23 cellular contexts compared by ENCODE assay signal in the genomic region with DNA sequence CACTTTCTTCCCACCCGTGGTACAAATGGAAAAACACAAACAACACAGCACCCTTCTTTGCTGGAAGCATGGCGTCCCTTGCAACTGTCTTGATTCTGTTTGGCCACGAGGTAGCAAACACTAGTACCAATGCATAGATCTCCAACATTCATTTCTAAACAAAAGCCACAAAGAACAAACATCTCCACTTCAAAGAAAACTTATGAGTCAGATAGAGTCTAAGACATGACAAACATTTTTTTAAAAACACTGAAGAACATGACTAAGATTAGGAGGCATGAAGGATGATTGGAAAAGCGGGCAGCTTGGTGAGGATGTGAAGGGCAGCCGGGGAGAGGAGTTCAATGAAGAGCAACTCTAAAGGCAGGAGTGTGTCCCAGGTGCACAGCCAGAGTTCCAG.
DNase-seq lines count a peak whose midpoint lies in the region; FAIRE-seq and TF ChIP-seq lines count a peak whose summit lies in the region.
"Had no signal": no experiment of that assay in that cellular context is flagged by ENCODE, and none has a peak within 500 bp of the region (broad histone marks: within the 10 kb centered on the region; RNA-seq: fewer than 3 reads in every experiment).

No MANE protein-coding gene starts in this region.

- in situ Hi-C loops in G401 (cut with HindIII; ENCODE audit: low sequenced_read_pairs): no loop called here

- no peak overlapping the region for H3K4me2 ChIP-seq in astrocyte (ENCODE audit: low read length)
- H3K4me2 ChIP-seq: BLaER1, smooth muscle cell had no signal

- H3K79me2 ChIP-seq in astrocyte (ENCODE audit: insufficient read depth, low read length): no peaks in the 10 kb centered on the region

- TF ChIP-seq CTCF in HFFc6 (IDR thresholded peaks at IDR 0.05): no peak
- TF ChIP-seq CTCF in astrocyte (IDR thresholded peaks at IDR 0.05; ENCODE audit: insufficient read depth, low read depth, low read length): no peak
- TF ChIP-seq CTCF in GM10248 (IDR thresholded peaks at IDR 0.05; ENCODE audit: control extremely low read depth, extremely low read depth, low read depth, missing control alignments): no peak

- peaks cover 3% of the 10 kb centered on the region for H3K4me1 ChIP-seq in astrocyte (ENCODE audit: insufficient read depth, low read length)
- H3K4me1 ChIP-seq: BLaER1 had no signal

- no peak overlapping the region for H3K9ac ChIP-seq in astrocyte (ENCODE audit: low read length)
- H3K9ac ChIP-seq: BLaER1 had no signal

- H3K27ac ChIP-seq in astrocyte (ENCODE audit: low read depth, low read length): no peak overlapping the region
- H3K27ac ChIP-seq: BLaER1 had no signal

- H4K20me1 ChIP-seq in astrocyte (ENCODE audit: insufficient read depth, low read length): no peaks in the 10 kb centered on the region
- H4K20me1 ChIP-seq: BLaER1 had no signal

- peaks cover 4% of the 10 kb centered on the region for H3K27me3 ChIP-seq in astrocyte (ENCODE audit: insufficient read depth, low read length)
- H3K27me3 ChIP-seq: BLaER1 had no signal

- FAIRE-seq in astrocyte (lab: Jason Lieb, UNC): peak; percentile 84
- FAIRE-seq: HTR-8/SVneo had no signal

- CTCF ChIA-PET in GM10248 (lab: Yijun Ruan, JAX): no interaction called here

- H3K9me3 Mint-ChIP-seq in HFFc6 (no peaks in the 10 kb centered on the region), astrocyte (ENCODE audit: unreplicated experiment) (no peaks in the 10 kb centered on the region)
- H3K9me3 Mint-ChIP-seq: central memory CD8-positive, alpha-beta T cell had no signal

- H3K27ac Mint-ChIP-seq in HFFc6 (no peak overlapping the region), astrocyte (ENCODE audit: unreplicated experiment) (no peak overlapping the region)
- H3K27ac Mint-ChIP-seq: activated naive CD4-positive, alpha-beta T cell treated with anti-CD3 and anti-CD28 coated beads, Interleukin-2, amount 50 U/mL, for 72 hours; mesothelial cell of epicardium; nephron progenitor cell; progenitor cell of endocrine pancreas had no signal

- H3K36me3 Mint-ChIP-seq in HFFc6 (ENCODE audit: low read depth) (no peaks in the 10 kb centered on the region), astrocyte (ENCODE audit: low read depth, unreplicated experiment) (no peaks in the 10 kb centered on the region)
- H3K36me3 Mint-ChIP-seq: activated naive CD4-positive, alpha-beta T cell treated with anti-CD3 and anti-CD28 coated beads, Interleukin-2, amount 50 U/mL, for 72 hours; mesothelial cell of epicardium had no signal

- POLR2A ChIA-PET in GM10248 (lab: Yijun Ruan, JAX): no interaction called here

- no peak overlapping the region for H3K4me3 Mint-ChIP-seq in HFFc6
- H3K4me3 Mint-ChIP-seq in astrocyte (ENCODE audit: unreplicated experiment): no peak overlapping the region
- H3K4me3 Mint-ChIP-seq: central memory CD8-positive, alpha-beta T cell; mesothelial cell of epicardium; nephron progenitor cell had no signal

- DNase-seq in COLO829 (ENCODE audit: low spot score) (peak; percentile 59), HFFc6 (peak; percentile 42), astrocyte (ENCODE audit: low read depth) (peak; percentile 14), kidney glomerular epithelial cell (lab: John Stamatoyannopoulos, UW) (peak; percentile 0), activated gamma-delta T cell (lab: John Stamatoyannopoulos, UW) (no peak), GM10248 (ENCODE audit: extremely low spot score) (no peak), G401 (ENCODE audit: low spot score) (no peak)
- DNase-seq: activated CD4-positive, CD25-positive, alpha-beta regulatory T cell treated with anti-CD3 and anti-CD28 coated beads, Interleukin-2, amount 50 U/mL, for 72 hours; activated T-cell treated with anti-CD3 and anti-CD28 coated beads for 4 hours; effector memory CD4-positive, alpha-beta T cell; hypothalamus; NCI-H774; nephron progenitor cell; stimulated activated CD4-positive, alpha-beta T cell treated with anti-CD3 and anti-CD28 coated beads, Interleukin-4, amount 100 ng/mL, for 24 hours; substantia nigra; T-helper 9 cell had no signal

- no peak overlapping the region for H3K4me3 ChIP-seq in astrocyte (ENCODE audit: insufficient read depth, low read depth, low read length)
- H3K4me3 ChIP-seq: BLaER1, smooth muscle cell had no signal

- H3K27me3 Mint-ChIP-seq in HFFc6 (ENCODE audit: insufficient read depth) (peaks cover 3% of the 10 kb centered on the region), astrocyte (ENCODE audit: low read depth, unreplicated experiment) (peaks cover 10% of the 10 kb centered on the region)
- H3K27me3 Mint-ChIP-seq: central memory CD8-positive, alpha-beta T cell; progenitor cell of endocrine pancreas had no signal

- no peaks in the 10 kb centered on the region for H3K9me3 ChIP-seq in astrocyte (ENCODE audit: insufficient read depth, low read depth, low read length)
- H3K9me3 ChIP-seq: BLaER1 had no signal

- H3K36me3 ChIP-seq in astrocyte (ENCODE audit: insufficient read depth, low read length): no peaks in the 10 kb centered on the region
- H3K36me3 ChIP-seq: BLaER1 had no signal

- H3K4me1 Mint-ChIP-seq in HFFc6 (ENCODE audit: low read depth) (peaks cover 23% of the 10 kb centered on the region), astrocyte (ENCODE audit: low read depth, unreplicated experiment) (peaks cover 7% of the 10 kb centered on the region)
- H3K4me1 Mint-ChIP-seq: central memory CD8-positive, alpha-beta T cell had no signal

- no peak overlapping the region for H2AFZ ChIP-seq in astrocyte (ENCODE audit: low read depth, low read length)

Comparison
In these comparisons a context has a peak if more than half of its experiments do, and no peak if none do; other contexts are left out.
1. DNase-seq: peak in COLO829 (single experiment), HFFc6 (single experiment), astrocyte (single experiment) and kidney glomerular epithelial cell (single experiment); none in activated gamma-delta T cell (single experiment), GM10248 (single experiment) and G401 (single experiment).